34 cellular contexts compared by ENCODE assay signal in the genomic region with DNA sequence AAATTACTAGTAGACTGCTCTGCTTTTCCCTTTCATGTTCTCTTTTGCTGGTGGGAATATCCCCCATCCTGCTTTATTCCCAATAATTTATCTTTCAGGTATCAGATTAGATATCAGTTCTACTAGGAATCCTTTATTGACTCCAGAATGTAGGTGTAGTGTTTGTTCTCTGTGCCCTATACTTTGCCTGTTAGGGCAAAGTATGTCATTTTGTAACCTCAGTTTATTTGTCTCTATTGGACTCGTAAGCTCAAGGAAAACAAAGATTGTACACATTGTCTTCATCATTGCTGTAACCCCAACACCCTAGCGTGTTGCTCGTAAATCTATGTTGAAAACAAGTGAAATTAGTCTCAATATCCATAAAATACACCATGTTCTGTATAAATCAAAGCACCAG.
"Had no signal": no experiment of that assay in that cellular context is flagged by ENCODE, and none has a peak within 500 bp of the region (broad histone marks: within the 10 kb centered on the region; RNA-seq: fewer than 3 reads in every experiment).

No MANE protein-coding gene starts in this region.

- H3K27me3 ChIP-seq: MG63 had no signal

- H3K36me3 ChIP-seq: MG63 had no signal

- H3K4me3 ChIP-seq: MG63 had no signal

- H3K9ac ChIP-seq: KMS-11 had no signal

- H3K27ac ChIP-seq: KMS-11 had no signal

- H3K4me2 ChIP-seq: KMS-11 had no signal

- DNase-seq: Karpas-422, Kasumi-1, MG63, MM.1S, MV-4-11, NCI-H1048, NCI-H1092, NCI-H1092 treated with DMSO at 0.1 percent for 48 hours, NCI-H1105, NCI-H1417, NCI-H1417 treated with DMSO at 0.1 percent for 48 hours, NCI-H1436, NCI-H1436 treated with DMSO at 0.1 percent for 48 hours, NCI-H146, NCI-H1694, NCI-H1694 treated with DMSO at 0.1 percent for 48 hours, NCI-H187, NCI-H187 treated with DMSO at 0.1 percent for 48 hours, NCI-H1930, NCI-H2029, NCI-H2081, NCI-H2081 treated with DMSO at 0.1 percent for 48 hours, NCI-H2107, NCI-H2171, NCI-H2171 treated with DMSO at 0.1 percent for 48 hours, NCI-H2227 treated with DMSO at 0.1 percent for 48 hours, NCI-H226, NCI-H345, NCI-H446, NCI-H446 treated with DMSO at 0.1 percent for 48 hours, NCI-H510A, NCI-H510A treated with DMSO at 0.1 percent for 48 hours, NCI-H524 had no signal
